8 cellular contexts compared by ENCODE assay signal in the genomic region with DNA sequence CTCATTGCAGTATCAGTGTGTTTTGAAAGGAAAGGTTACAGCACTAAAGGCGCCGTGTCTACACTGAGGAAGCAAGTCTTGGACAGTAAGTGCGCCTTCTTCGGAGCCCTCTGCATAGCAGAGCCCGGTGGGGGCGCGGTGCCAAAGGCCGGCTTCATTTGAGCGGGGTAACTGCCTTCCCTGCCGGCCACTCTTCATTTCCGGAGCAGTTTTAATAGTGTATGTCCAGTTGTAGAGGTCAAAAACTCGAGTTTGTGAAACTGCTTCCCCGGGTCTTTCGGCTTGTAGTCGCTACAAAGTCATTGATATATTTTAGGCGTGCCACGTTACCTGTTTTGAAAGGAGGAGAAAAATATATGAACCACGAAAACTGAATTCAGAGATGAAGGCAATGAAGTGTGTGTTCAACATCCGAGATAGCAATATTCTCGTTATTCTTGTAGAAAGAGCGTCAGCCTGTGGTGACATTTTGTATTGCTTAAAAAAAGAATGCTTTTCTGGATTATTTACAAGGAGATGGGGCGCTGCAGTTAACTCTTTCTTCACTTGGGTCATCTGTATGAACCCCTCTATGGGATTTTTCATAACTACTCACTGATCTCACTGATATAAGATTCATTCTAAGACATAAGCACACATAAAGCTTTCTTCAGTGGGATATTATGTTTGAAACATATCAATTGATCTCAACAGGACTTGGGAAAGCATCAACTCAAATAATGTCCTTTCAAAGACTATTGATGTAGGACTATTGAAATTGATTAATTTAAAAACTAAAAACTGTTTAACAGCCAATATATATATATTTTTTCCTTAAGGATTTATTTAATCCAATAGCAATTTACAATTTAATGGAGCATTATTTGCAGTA. TPM values are rescaled to one million over a fixed set of nuclear protein-coding genes. Genes with fewer than 3 reads are reported as not detected.
A peak's percentile ranks its signal among the peaks of the same experiment; 100 is the strongest.
DNase-seq lines count a peak whose midpoint lies in the region; ATAC-seq and TF ChIP-seq lines count a peak whose summit lies in the region.

No MANE protein-coding gene starts in this region.

- peaks cover 25% of the 10 kb centered on the region for H3K36me3 Mint-ChIP-seq in activated B cell treated with CpG ODN at 0.5 μM for 24 hours (ENCODE audit: low read depth)

- DNase-seq in AG08396 (ENCODE audit: low spot score) (peak; percentile 45), NCI-H2171 treated with DMSO at 0.1 percent for 48 hours (lab: John Stamatoyannopoulos, UW) (peak; percentile 83), activated B cell treated with CpG ODN at 0.5 μM for 24 hours (no peak), lower leg skin (ENCODE audit: low spot score in 2 of 2) (peak; percentile 45 to 94)
- DNase-seq in stimulated activated CD8-positive, alpha-beta memory T cell treated with anti-CD3 and anti-CD28 coated beads, Interleukin-4, amount 100 ng/mL, for 48 hours: peak; percentile 57

- no peak for TF ChIP-seq POLR2A in lower leg skin (IDR thresholded peaks at IDR 0.05)

- POLR2A ChIA-PET in activated B cell treated with CpG ODN at 0.5 μM for 24 hours (lab: Charles Lee): interaction anchor here (0.7 to 3.3 kb wide), 7 partner anchors 10 to 1267 kb away, joined by 3 to 14 read pairs (median 4); no protein-coding TSS in a partner anchor

- intact Hi-C loops in activated B cell treated with CpG ODN at 0.5 μM for 24 hours (cut with micrococcal nuclease): loop anchor here (1.0 to 10.0 kb wide), 12 partner anchors 150 to 1871 kb away; partner anchors contain the start of gene CBLB
- intact Hi-C loops in lower leg skin (cut with DNase I; ENCODE audit: low total_unique reads): no loop called here

- WGBS in lower leg skin, 2 donors: 1% methylated on average over 21 to 22 of the region's 22 CpGs

- H3K4me3 ChIP-seq in duodenal mucosa (ENCODE audit: low read depth in 1 of 2, low read length in 2 of 2): peak overlapping the region; percentile 86 to 87
- peak overlapping the region; percentile 54 for H3K4me3 ChIP-seq in lower leg skin (ENCODE audit: low read depth, poor library complexity, severe bottlenecking)

- peak overlapping the region; percentile 99 for H3K27ac Mint-ChIP-seq in activated B cell treated with CpG ODN at 0.5 μM for 24 hours

- ATAC-seq in GM18520 (IDR thresholded peaks at IDR 0.05; ENCODE audit: unreplicated experiment) (peak; percentile 6), HG03097 (IDR thresholded peaks at IDR 0.05; ENCODE audit: low FRiP score, unreplicated experiment) (peak; percentile 15), activated B cell treated with CpG ODN at 0.5 μM for 24 hours (ENCODE audit: low read depth) (peak; percentile 25)

- no peaks in the 10 kb centered on the region for H3K9me3 Mint-ChIP-seq in activated B cell treated with CpG ODN at 0.5 μM for 24 hours

- peak overlapping the region; percentile 90 for H3K27ac ChIP-seq in duodenal mucosa (ENCODE audit: low read depth, low read length)

- CTCF ChIA-PET in activated B cell treated with CpG ODN at 0.5 μM for 24 hours (lab: Charles Lee): interaction anchor here (0.7 to 3.7 kb wide), 10 partner anchors 10 to 1267 kb away, joined by 3 to 23 read pairs (median 4); no protein-coding TSS in a partner anchor

- peaks cover 16% of the 10 kb centered on the region in 2 donors for H3K4me1 ChIP-seq in duodenal mucosa (ENCODE audit: control insufficient read depth in 1 of 2, insufficient read depth in 2 of 2, low read length in 2 of 2)

- peak overlapping the region; percentile 88 to 92 for H3K9ac ChIP-seq in duodenal mucosa (ENCODE audit: low read depth in 1 of 2, low read length in 2 of 2)

- peak overlapping the region; percentile 97 for H3K4me3 Mint-ChIP-seq in activated B cell treated with CpG ODN at 0.5 μM for 24 hours

- H3K27me3 Mint-ChIP-seq in activated B cell treated with CpG ODN at 0.5 μM for 24 hours: no peaks in the 10 kb centered on the region

- no peaks in the 10 kb centered on the region for H3K36me3 ChIP-seq in duodenal mucosa (ENCODE audit: control insufficient read depth in 1 of 2, insufficient read depth in 2 of 2, low read length in 2 of 2)

- H3K4me1 Mint-ChIP-seq in activated B cell treated with CpG ODN at 0.5 μM for 24 hours: peaks cover 30% of the 10 kb centered on the region

- H3K9me3 ChIP-seq in duodenal mucosa (ENCODE audit: control insufficient read depth in 1 of 2, low read length in 2 of 2): no peaks in the 10 kb centered on the region

- no peak for TF ChIP-seq CTCF in activated B cell treated with CpG ODN at 0.5 μM for 24 hours (IDR thresholded peaks at IDR 0.05)
- no peak for TF ChIP-seq CTCF in lower leg skin (IDR thresholded peaks at IDR 0.05)

- no peaks in the 10 kb centered on the region for H3K27me3 ChIP-seq in duodenal mucosa (ENCODE audit: control insufficient read depth in 1 of 2, insufficient read depth in 2 of 2, low read length in 2 of 2)

RNA-seq across cellular contexts. Expression of gene ALCAM, which starts 3.0 kb away (rescaled TPM):
- 27.6 and 28.5 TPM in 2 replicates for total RNA-seq in activated B cell treated with CpG ODN at 0.5 μM for 24 hours
- total RNA-seq in lower leg skin: 10 to 100 TPM; 21.2 to 58.0 (median 31.1) TPM
